ENCODE assay signal across 1 cellular context in the genomic region with DNA sequence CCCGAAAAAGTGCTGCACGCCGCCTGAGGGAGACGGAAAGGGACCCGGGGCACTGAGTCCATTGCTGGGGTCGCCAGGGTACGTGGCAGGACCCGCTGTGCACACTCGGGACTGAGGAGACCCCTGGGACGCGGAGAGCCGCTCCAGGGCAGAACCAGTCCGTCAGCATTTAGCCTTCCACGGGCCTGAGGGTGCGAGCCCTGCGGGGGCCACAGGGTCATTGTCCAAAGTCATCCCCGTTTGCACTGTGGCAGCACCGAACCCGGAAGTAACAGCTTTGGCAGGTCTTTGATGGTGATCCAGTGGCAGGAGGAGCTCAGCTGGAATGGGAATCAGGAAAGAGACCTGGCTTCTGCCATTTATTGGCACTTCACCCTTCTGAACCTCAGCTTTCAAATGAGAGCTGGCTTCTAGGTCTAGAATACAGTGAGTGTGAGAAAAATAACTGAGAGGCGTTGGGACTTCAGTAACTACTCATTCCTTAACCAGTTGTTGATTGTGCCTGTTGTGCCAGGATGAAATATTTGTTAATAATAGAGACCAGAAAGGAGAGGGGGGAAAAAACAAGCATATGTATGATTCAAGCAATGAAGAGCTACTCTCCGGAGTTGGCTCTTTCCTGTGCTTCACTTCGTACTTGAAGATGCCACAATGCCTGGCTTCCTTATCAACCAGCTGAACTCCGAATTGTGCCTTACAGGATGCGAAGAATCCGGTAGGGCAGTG.
TF ChIP-seq lines count a peak whose summit lies in the region.

No MANE protein-coding gene starts in this region.

TF ChIP-seq in HepG2, 621 proteins besides CTCF, POLR2A, EP300 and RAD21 (continued from another document and continues in another):
- TF ChIP-seq, protein P1, sequence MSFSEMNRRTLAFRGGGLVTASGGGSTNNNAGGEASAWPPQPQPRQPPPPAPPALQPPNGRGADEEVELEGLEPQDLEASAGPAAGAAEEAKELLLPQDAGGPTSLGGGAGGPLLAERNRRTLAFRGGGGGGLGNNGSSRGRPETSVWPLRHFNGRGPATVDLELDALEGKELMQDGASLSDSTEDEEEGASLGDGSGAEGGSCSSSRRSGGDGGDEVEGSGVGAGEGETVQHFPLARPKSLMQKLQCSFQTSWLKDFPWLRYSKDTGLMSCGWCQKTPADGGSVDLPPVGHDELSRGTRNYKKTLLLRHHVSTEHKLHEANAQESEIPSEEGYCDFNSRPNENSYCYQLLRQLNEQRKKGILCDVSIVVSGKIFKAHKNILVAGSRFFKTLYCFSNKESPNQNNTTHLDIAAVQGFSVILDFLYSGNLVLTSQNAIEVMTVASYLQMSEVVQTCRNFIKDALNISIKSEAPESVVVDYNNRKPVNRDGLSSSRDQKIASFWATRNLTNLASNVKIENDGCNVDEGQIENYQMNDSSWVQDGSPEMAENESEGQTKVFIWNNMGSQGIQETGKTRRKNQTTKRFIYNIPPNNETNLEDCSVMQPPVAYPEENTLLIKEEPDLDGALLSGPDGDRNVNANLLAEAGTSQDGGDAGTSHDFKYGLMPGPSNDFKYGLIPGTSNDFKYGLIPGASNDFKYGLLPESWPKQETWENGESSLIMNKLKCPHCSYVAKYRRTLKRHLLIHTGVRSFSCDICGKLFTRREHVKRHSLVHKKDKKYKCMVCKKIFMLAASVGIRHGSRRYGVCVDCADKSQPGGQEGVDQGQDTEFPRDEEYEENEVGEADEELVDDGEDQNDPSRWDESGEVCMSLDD (CRISPR knock-in tag; IDR thresholded peaks at IDR 0.05; ENCODE audit: borderline replicate concordance) = no peak
- TF ChIP-seq STAG1 (CRISPR knock-in tag; IDR thresholded peaks at IDR 0.05) (no peak), NFKB2 (CRISPR knock-in tag; IDR thresholded peaks at IDR 0.05; ENCODE audit: borderline replicate concordance) (no peak; the same call in 1 of the 2 replicates), ZNF841 (CRISPR knock-in tag; IDR thresholded peaks at IDR 0.05; ENCODE audit: borderline replicate concordance) (0 out of 2 replicates have a peak, but pooled peaks have one; percentile 41), ATF7-NPFF (CRISPR knock-in tag; IDR thresholded peaks at IDR 0.05; ENCODE audit: low read depth) (no peak), ZBTB7B (CRISPR knock-in tag; IDR thresholded peaks at IDR 0.05) (no peak; the same call in 1 of the 2 replicates), MZF1 (CRISPR knock-in tag; IDR thresholded peaks at IDR 0.05; ENCODE audit: borderline replicate concordance) (no peak), ZNF205 (CRISPR knock-in tag; IDR thresholded peaks at IDR 0.05) (no peak), SMAD3 (CRISPR knock-in tag; IDR thresholded peaks at IDR 0.05) (no peak), PRMT3 (CRISPR knock-in tag; IDR thresholded peaks at IDR 0.05; ENCODE audit: borderline replicate concordance, low read depth) (peak; percentile 17; the same call in 1 of the 2 replicates), TBP (CRISPR knock-in tag; IDR thresholded peaks at IDR 0.05) (no peak), NR2F2 (IDR thresholded peaks at IDR 0.05; ENCODE audit: borderline replicate concordance, low read depth) (peak; percentile 19; the same call in 1 of the 2 replicates), SMARCC2 (IDR thresholded peaks at IDR 0.05) (no peak), REXO4 (CRISPR knock-in tag; IDR thresholded peaks at IDR 0.05; ENCODE audit: borderline replicate concordance) (no peak), ZNF563 (CRISPR knock-in tag; IDR thresholded peaks at IDR 0.05) (no peak), ZNF441 (CRISPR knock-in tag; IDR thresholded peaks at IDR 0.05; ENCODE audit: borderline replicate concordance) (no peak)
- TF ChIP-seq, protein P2, sequence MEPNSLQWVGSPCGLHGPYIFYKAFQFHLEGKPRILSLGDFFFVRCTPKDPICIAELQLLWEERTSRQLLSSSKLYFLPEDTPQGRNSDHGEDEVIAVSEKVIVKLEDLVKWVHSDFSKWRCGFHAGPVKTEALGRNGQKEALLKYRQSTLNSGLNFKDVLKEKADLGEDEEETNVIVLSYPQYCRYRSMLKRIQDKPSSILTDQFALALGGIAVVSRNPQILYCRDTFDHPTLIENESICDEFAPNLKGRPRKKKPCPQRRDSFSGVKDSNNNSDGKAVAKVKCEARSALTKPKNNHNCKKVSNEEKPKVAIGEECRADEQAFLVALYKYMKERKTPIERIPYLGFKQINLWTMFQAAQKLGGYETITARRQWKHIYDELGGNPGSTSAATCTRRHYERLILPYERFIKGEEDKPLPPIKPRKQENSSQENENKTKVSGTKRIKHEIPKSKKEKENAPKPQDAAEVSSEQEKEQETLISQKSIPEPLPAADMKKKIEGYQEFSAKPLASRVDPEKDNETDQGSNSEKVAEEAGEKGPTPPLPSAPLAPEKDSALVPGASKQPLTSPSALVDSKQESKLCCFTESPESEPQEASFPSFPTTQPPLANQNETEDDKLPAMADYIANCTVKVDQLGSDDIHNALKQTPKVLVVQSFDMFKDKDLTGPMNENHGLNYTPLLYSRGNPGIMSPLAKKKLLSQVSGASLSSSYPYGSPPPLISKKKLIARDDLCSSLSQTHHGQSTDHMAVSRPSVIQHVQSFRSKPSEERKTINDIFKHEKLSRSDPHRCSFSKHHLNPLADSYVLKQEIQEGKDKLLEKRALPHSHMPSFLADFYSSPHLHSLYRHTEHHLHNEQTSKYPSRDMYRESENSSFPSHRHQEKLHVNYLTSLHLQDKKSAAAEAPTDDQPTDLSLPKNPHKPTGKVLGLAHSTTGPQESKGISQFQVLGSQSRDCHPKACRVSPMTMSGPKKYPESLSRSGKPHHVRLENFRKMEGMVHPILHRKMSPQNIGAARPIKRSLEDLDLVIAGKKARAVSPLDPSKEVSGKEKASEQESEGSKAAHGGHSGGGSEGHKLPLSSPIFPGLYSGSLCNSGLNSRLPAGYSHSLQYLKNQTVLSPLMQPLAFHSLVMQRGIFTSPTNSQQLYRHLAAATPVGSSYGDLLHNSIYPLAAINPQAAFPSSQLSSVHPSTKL (CRISPR knock-in tag; IDR thresholded peaks at IDR 0.05) = peak; percentile 62; the same call in 1 of the 2 replicates
- TF ChIP-seq, protein P3, sequence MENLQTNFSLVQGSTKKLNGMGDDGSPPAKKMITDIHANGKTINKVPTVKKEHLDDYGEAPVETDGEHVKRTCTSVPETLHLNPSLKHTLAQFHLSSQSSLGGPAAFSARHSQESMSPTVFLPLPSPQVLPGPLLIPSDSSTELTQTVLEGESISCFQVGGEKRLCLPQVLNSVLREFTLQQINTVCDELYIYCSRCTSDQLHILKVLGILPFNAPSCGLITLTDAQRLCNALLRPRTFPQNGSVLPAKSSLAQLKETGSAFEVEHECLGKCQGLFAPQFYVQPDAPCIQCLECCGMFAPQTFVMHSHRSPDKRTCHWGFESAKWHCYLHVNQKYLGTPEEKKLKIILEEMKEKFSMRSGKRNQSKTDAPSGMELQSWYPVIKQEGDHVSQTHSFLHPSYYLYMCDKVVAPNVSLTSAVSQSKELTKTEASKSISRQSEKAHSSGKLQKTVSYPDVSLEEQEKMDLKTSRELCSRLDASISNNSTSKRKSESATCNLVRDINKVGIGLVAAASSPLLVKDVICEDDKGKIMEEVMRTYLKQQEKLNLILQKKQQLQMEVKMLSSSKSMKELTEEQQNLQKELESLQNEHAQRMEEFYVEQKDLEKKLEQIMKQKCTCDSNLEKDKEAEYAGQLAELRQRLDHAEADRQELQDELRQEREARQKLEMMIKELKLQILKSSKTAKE (CRISPR knock-in tag; IDR thresholded peaks at IDR 0.05; ENCODE audit: borderline replicate concordance) = no peak
- TF ChIP-seq, protein P4, sequence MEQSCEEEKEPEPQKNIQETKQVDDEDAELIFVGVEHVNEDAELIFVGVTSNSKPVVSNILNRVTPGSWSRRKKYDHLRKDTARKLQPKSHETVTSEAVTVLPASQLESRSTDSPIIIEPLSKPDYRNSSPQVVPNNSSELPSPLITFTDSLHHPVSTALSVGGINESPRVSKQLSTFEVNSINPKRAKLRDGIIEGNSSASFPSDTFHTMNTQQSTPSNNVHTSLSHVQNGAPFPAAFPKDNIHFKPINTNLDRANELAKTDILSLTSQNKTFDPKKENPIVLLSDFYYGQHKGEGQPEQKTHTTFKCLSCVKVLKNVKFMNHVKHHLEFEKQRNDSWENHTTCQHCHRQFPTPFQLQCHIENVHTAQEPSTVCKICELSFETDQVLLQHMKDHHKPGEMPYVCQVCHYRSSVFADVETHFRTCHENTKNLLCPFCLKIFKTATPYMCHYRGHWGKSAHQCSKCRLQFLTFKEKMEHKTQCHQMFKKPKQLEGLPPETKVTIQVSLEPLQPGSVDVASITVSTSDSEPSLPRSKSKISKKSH (CRISPR knock-in tag; IDR thresholded peaks at IDR 0.05; ENCODE audit: borderline replicate concordance) = peak; percentile 92
- TF ChIP-seq, protein P5, sequence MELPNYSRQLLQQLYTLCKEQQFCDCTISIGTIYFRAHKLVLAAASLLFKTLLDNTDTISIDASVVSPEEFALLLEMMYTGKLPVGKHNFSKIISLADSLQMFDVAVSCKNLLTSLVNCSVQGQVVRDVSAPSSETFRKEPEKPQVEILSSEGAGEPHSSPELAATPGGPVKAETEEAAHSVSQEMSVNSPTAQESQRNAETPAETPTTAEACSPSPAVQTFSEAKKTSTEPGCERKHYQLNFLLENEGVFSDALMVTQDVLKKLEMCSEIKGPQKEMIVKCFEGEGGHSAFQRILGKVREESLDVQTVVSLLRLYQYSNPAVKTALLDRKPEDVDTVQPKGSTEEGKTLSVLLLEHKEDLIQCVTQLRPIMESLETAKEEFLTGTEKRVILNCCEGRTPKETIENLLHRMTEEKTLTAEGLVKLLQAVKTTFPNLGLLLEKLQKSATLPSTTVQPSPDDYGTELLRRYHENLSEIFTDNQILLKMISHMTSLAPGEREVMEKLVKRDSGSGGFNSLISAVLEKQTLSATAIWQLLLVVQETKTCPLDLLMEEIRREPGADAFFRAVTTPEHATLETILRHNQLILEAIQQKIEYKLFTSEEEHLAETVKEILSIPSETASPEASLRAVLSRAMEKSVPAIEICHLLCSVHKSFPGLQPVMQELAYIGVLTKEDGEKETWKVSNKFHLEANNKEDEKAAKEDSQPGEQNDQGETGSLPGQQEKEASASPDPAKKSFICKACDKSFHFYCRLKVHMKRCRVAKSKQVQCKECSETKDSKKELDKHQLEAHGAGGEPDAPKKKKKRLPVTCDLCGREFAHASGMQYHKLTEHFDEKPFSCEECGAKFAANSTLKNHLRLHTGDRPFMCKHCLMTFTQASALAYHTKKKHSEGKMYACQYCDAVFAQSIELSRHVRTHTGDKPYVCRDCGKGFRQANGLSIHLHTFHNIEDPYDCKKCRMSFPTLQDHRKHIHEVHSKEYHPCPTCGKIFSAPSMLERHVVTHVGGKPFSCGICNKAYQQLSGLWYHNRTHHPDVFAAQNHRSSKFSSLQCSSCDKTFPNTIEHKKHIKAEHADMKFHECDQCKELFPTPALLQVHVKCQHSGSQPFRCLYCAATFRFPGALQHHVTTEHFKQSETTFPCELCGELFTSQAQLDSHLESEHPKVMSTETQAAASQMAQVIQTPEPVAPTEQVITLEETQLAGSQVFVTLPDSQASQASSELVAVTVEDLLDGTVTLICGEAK (IDR thresholded peaks at IDR 0.05) = no peak
- TF ChIP-seq, protein P5 (CRISPR knock-in tag; IDR thresholded peaks at IDR 0.05) = peak; percentile 56; the same call in 1 of the 2 replicates
- TF ChIP-seq, protein P6, sequence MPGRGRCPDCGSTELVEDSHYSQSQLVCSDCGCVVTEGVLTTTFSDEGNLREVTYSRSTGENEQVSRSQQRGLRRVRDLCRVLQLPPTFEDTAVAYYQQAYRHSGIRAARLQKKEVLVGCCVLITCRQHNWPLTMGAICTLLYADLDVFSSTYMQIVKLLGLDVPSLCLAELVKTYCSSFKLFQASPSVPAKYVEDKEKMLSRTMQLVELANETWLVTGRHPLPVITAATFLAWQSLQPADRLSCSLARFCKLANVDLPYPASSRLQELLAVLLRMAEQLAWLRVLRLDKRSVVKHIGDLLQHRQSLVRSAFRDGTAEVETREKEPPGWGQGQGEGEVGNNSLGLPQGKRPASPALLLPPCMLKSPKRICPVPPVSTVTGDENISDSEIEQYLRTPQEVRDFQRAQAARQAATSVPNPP (CRISPR knock-in tag; IDR thresholded peaks at IDR 0.05) = no peak
- TF ChIP-seq, protein P7, sequence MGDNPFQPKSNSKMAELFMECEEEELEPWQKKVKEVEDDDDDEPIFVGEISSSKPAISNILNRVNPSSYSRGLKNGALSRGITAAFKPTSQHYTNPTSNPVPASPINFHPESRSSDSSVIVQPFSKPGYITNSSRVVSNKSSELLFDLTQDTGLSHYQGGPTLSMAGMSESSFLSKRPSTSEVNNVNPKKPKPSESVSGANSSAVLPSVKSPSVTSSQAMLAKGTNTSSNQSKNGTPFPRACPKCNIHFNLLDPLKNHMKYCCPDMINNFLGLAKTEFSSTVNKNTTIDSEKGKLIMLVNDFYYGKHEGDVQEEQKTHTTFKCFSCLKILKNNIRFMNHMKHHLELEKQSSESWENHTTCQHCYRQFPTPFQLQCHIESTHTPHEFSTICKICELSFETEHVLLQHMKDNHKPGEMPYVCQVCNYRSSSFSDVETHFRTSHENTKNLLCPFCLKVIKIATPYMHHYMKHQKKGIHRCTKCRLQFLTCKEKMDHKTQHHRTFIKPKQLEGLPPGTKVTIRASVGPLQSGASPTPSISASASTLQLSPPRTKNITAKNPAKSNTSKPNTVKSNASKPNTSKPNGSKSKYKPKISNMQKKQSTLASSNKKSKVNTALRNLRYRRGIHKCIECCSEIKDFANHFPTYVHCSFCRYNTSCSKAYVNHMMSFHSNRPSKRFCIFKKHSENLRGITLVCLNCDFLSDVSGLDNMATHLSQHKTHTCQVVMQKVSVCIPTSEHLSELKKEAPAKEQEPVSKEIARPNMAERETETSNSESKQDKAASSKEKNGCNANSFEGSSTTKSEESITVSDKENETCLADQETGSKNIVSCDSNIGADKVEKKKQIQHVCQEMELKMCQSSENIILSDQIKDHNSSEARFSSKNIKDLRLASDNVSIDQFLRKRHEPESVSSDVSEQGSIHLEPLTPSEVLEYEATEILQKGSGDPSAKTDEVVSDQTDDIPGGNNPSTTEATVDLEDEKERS (CRISPR knock-in tag; IDR thresholded peaks at IDR 0.05) = no peak
